24 cellular contexts compared by ENCODE assay signal in the genomic region with DNA sequence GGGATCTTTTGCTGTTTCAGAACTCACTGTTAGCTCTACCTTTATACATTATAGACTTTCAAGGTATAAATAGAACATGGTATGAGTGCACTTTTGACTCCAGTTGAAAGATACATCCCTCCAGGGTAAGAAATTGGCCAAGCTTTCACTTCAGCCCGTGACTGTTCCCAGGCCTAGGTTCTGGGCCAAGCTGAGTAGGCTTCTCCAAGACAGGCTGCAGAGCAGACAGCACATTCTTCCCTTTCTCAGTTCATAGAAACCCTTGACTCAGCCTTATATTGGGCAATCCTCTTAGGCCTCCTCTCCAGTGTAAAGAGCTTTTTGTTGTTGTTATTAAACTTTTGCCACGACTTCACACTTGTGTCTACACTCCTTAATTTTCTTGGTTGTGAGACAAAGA. TPM values are rescaled to one million over a fixed set of nuclear protein-coding genes. Genes with fewer than 3 reads are reported as not detected.
"Had no signal": no experiment of that assay in that cellular context is flagged by ENCODE, and none has a peak within 500 bp of the region (broad histone marks: within the 10 kb centered on the region; RNA-seq: fewer than 3 reads in every experiment).

No MANE protein-coding gene starts in this region.

- DNase-seq: activated CD4-positive, alpha-beta T cell treated with anti-CD3 and anti-CD28 coated beads for 1 hour; activated CD4-positive, alpha-beta T cell treated with anti-CD3 and anti-CD28 coated beads, Interleukin-2, amount 50 U/mL, for 1 hour; activated naive CD4-positive, alpha-beta T cell; activated T-cell treated with anti-CD3 and anti-CD28 coated beads, Interleukin-2, amount 50 U/mL, for 1 hour; adrenal gland; cortex of kidney; endodermal cell; foreskin melanocyte; immature natural killer cell; naive thymus-derived CD8-positive, alpha-beta T cell; posterior cingulate gyrus; stimulated activated CD4-positive, alpha-beta T cell treated with anti-CD3 and anti-CD28 coated beads, Interleukin-15, amount 100 ng/mL, for 24 hours; stimulated activated naive CD4-positive, alpha-beta T cell; T-helper 1 cell had no signal

- H3K4me3 ChIP-seq: adrenal gland, hepatocyte, lung, neural progenitor cell, smooth muscle cell, thoracic aorta had no signal

- H3K27ac ChIP-seq: adrenal gland, hepatocyte, neural progenitor cell, thoracic aorta had no signal

- H3K4me1 ChIP-seq: adrenal gland, neural progenitor cell had no signal

- ATAC-seq: activated T-helper 17 cell treated with anti-CD3 and anti-CD28 coated beads, Interleukin-2, amount 50 U/mL, for 72 hours; left lobe of liver; naive thymus-derived CD8-positive, alpha-beta T cell; sciatic nerve had no signal

- H3K9me3 ChIP-seq: adrenal gland, thoracic aorta had no signal

- H3K36me3 ChIP-seq: adrenal gland, neural progenitor cell, thoracic aorta had no signal

- H3K27me3 ChIP-seq: adrenal gland, hepatocyte, neural progenitor cell had no signal

RNA-seq across cellular contexts. Expression of gene EIF1AY, which starts 29.5 kb away (rescaled TPM):
- total RNA-seq: cerebellum, hepatocyte, lung, mesothelial cell of epicardium, sciatic nerve, smooth muscle cell had no signal
